ENCODE assay signal across 8 cellular contexts in genomic region chr6:151388997-151389639, GRCh38. TPM values are rescaled to one million over a fixed set of nuclear protein-coding genes. Genes with fewer than 3 reads are reported as not detected.
A peak's percentile ranks its signal among the peaks of the same experiment; 100 is the strongest.
DNase-seq lines count a peak whose midpoint lies in the region; ATAC-seq, FAIRE-seq and TF ChIP-seq lines count a peak whose summit lies in the region.

No MANE protein-coding gene starts in this region.

- intact Hi-C loops in posterior cingulate gyrus (cut with DNase I): no loop called here

- H3K36me3 ChIP-seq in HEK293 (ENCODE audit: control insufficient read depth in 2 of 2, insufficient read depth in 1 of 2, low read length in 2 of 2) (peaks cover 0 to 23% of the 10 kb centered on the region in 2 experiments; a peak in 1 of 3 replicates), adipocyte (ENCODE audit: control insufficient read depth, insufficient read depth, low read length, severe bottlenecking) (no peaks in the 10 kb centered on the region), liver (ENCODE audit: control insufficient read depth in 4 of 4, insufficient read depth in 3 of 4, low read depth in 1 of 4, low read length in 3 of 4) (peaks cover 0 to 3% (median 0%) of the 10 kb centered on the region in 4 donors), thymus (ENCODE audit: control insufficient read depth, insufficient read depth) (no peaks in the 10 kb centered on the region)

- CTCF ChIA-PET in A549 (lab: Yijun Ruan, JAX) (no interaction called here), HEK293 (lab: Yijun Ruan, JAX) (interaction anchor here (0.6 to 1.8 kb wide), 6 partner anchors 10 to 544 kb away, joined by 3 to 6 read pairs (median 3); no protein-coding TSS in a partner anchor)

- POLR2A ChIA-PET in A549 (lab: Yijun Ruan, JAX): interaction anchor here (1.1 to 1.9 kb wide), 3 partner anchors 9 to 63 kb away, joined by 3 to 19 read pairs (median 4); partner anchors contain the start of gene RMND1
- POLR2A ChIA-PET in HEK293 (lab: Yijun Ruan, JAX): interaction anchor here (0.8 to 2.9 kb wide), 14 partner anchors 11 to 524 kb away, joined by 3 to 22 read pairs (median 6); partner anchors contain the start of genes MTHFD1L and RMND1

- 41% methylated on average over 12 of the region's 12 CpGs for WGBS in A549 (ENCODE audit: missing lambda C conversion rate)
- whole genome bisulfite sequencing in liver: 34% methylated on average over 12 of the region's 12 CpGs
- WGBS in thymus: 42% methylated on average over 12 of the region's 12 CpGs

- no peak for TF ChIP-seq RAD21 in A549 (conservative IDR thresholded peaks at IDR 0.05 in 1 of 2, IDR thresholded peaks at IDR 0.05 in 1 of 2)
- no peak for TF ChIP-seq RAD21 in liver (IDR thresholded peaks at IDR 0.05)

- H3K9ac ChIP-seq in adipocyte (ENCODE audit: low read length) (peak overlapping the region; percentile 100), liver (ENCODE audit: low read depth in 1 of 2, low read length in 2 of 2) (peak overlapping the region; percentile 89 to 92)

- H3K27me3 ChIP-seq in adipocyte (replicated peaks; ENCODE audit: control insufficient read depth, insufficient read depth, low read length): no peaks in the 10 kb centered on the region
- H3K27me3 ChIP-seq in liver (ENCODE audit: control insufficient read depth in 4 of 4, insufficient read depth in 4 of 4, low read length in 3 of 4): no peaks in the 10 kb centered on the region
- H3K27me3 ChIP-seq in thymus (ENCODE audit: control insufficient read depth, insufficient read depth): no peaks in the 10 kb centered on the region

- H3K9me3 ChIP-seq in A549: no peaks in the 10 kb centered on the region
- no peaks in the 10 kb centered on the region for H3K9me3 ChIP-seq in HEK293 (ENCODE audit: control insufficient read depth, insufficient read depth, low read depth, low read length)
- H3K9me3 ChIP-seq in adipocyte (ENCODE audit: control insufficient read depth, low read length): no peaks in the 10 kb centered on the region
- no peaks in the 10 kb centered on the region for H3K9me3 ChIP-seq in liver (ENCODE audit: control insufficient read depth in 4 of 4, low read length in 3 of 4)
- H3K9me3 ChIP-seq in thymus (ENCODE audit: control insufficient read depth): no peaks in the 10 kb centered on the region

- DNase-seq in A549 (ENCODE audit: low read depth in 1 of 2, low spot score in 1 of 2): no peak
- DNase-seq in adipocyte (ENCODE audit: low read depth): no peak
- no peak for DNase-seq in H54 (ENCODE audit: insufficient read length, low spot score)
- no peak for DNase-seq in posterior cingulate gyrus
- no peak for DNase-seq in OCI-M1 (lab: John Stamatoyannopoulos, UW)

- H3K4me1 ChIP-seq in A549: peaks cover 33% of the 10 kb centered on the region
- H3K4me1 ChIP-seq in HEK293 (ENCODE audit: control insufficient read depth, insufficient read depth, low read length): peaks cover 6% of the 10 kb centered on the region
- peaks cover 44% of the 10 kb centered on the region for H3K4me1 ChIP-seq in adipocyte (ENCODE audit: control insufficient read depth, insufficient read depth, low read length)
- H3K4me1 ChIP-seq in liver (ENCODE audit: control insufficient read depth in 4 of 4, insufficient read depth in 4 of 4, low read length in 3 of 4): peaks cover 8 to 42% (median 33%) of the 10 kb centered on the region in 4 donors
- H3K4me1 ChIP-seq in thymus (ENCODE audit: control insufficient read depth, insufficient read depth, low read length): peaks cover 20% of the 10 kb centered on the region

- no peak for ATAC-seq in A549

- H3K27ac ChIP-seq in A549 (peak overlapping the region; percentile 100), HEK293 (ENCODE audit: extremely low read depth, low read depth, low read length) (peak overlapping the region; percentile 100), liver (ENCODE audit: low read depth in 1 of 2, low read length in 2 of 2) (peak overlapping the region; percentile 97 to 99), thymus (ENCODE audit: low read depth) (peak overlapping the region; percentile 99)

- FAIRE-seq in A549 (lab: Jason Lieb, UNC) (no peak), H54 (lab: Jason Lieb, UNC) (no peak)

- TF ChIP-seq EP300 in A549 (IDR thresholded peaks at IDR 0.05): no peak

- H3K4me3 ChIP-seq in A549 (peak overlapping the region; percentile 93), HEK293 (ENCODE audit: low read depth, low read length) (peak overlapping the region; percentile 97), adipocyte (ENCODE audit: low read length) (peak overlapping the region; percentile 93), liver (ENCODE audit: low read depth in 1 of 3, low read length in 3 of 3) (peak overlapping the region; percentile 58 to 100 (median 80)), thymus (ENCODE audit: low read length) (peak overlapping the region; percentile 99)

- TF ChIP-seq POLR2A in A549 (IDR thresholded peaks at IDR 0.05; ENCODE audit: low read length): no peak
- TF ChIP-seq POLR2A in H54 (IDR thresholded peaks at IDR 0.05; ENCODE audit: low read depth, low read length): no peak

- peak overlapping the region; percentile 91 for H3K4me2 ChIP-seq in A549

- no peak for TF ChIP-seq CTCF in A549 (IDR thresholded peaks at IDR 0.05)
- TF ChIP-seq CTCF in HEK293 (tag by site-specific recombination; IDR thresholded peaks at IDR 0.05): no peak
- TF ChIP-seq CTCF in liver (IDR thresholded peaks at IDR 0.05; ENCODE audit: low read depth, low read length, missing input control): no peak

TF ChIP-seq in A549, 52 proteins besides CTCF, POLR2A, EP300 and RAD21 (continues in another document):
- TF ChIP-seq, protein P1, sequence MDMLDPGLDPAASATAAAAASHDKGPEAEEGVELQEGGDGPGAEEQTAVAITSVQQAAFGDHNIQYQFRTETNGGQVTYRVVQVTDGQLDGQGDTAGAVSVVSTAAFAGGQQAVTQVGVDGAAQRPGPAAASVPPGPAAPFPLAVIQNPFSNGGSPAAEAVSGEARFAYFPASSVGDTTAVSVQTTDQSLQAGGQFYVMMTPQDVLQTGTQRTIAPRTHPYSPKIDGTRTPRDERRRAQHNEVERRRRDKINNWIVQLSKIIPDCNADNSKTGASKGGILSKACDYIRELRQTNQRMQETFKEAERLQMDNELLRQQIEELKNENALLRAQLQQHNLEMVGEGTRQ (IDR thresholded peaks at IDR 0.05): no peak
- TF ChIP-seq MYC (IDR thresholded peaks at IDR 0.05; ENCODE audit: borderline replicate concordance, low read length) (no peak), ZSCAN20 (CRISPR knock-in tag; IDR thresholded peaks at IDR 0.05) (no peak), ZC3H11A (IDR thresholded peaks at IDR 0.05) (no peak), RNF2 (IDR thresholded peaks at IDR 0.05; ENCODE audit: borderline replicate concordance, low read depth) (no peak), HOXB5 (CRISPR knock-in tag; IDR thresholded peaks at IDR 0.05) (no peak), GATA3 (IDR thresholded peaks at IDR 0.05; ENCODE audit: borderline replicate concordance) (no peak), HEYL (CRISPR knock-in tag; IDR thresholded peaks at IDR 0.05) (no peak), MAZ (IDR thresholded peaks at IDR 0.05; ENCODE audit: borderline replicate concordance, low read depth, low read length) (no peak)

TF ChIP-seq in HEK293, 187 proteins besides CTCF, POLR2A, EP300 and RAD21 (continues in another document):
- TF ChIP-seq ZNF747 (tag by site-specific recombination; IDR thresholded peaks at IDR 0.05): no peak

TF ChIP-seq in liver, 16 proteins besides CTCF, POLR2A, EP300 and RAD21 (continues in another document):
- TF ChIP-seq ATF3 (IDR thresholded peaks at IDR 0.05): no peak
- no peak for TF ChIP-seq TAF1 (conservative IDR thresholded peaks at IDR 0.05)
- TF ChIP-seq RXRA (IDR thresholded peaks at IDR 0.05): no peak
- no peak for TF ChIP-seq NR2F2 (IDR thresholded peaks at IDR 0.05)
- TF ChIP-seq HNF4A (conservative IDR thresholded peaks at IDR 0.05): no peak
- TF ChIP-seq HNF4G (IDR thresholded peaks at IDR 0.05): no peak
- TF ChIP-seq YY1 (IDR thresholded peaks at IDR 0.05): no peak
- no peak for TF ChIP-seq FOXA1 (IDR thresholded peaks at IDR 0.05)
- TF ChIP-seq MAX (IDR thresholded peaks at IDR 0.05): no peak
- TF ChIP-seq, protein P2, sequence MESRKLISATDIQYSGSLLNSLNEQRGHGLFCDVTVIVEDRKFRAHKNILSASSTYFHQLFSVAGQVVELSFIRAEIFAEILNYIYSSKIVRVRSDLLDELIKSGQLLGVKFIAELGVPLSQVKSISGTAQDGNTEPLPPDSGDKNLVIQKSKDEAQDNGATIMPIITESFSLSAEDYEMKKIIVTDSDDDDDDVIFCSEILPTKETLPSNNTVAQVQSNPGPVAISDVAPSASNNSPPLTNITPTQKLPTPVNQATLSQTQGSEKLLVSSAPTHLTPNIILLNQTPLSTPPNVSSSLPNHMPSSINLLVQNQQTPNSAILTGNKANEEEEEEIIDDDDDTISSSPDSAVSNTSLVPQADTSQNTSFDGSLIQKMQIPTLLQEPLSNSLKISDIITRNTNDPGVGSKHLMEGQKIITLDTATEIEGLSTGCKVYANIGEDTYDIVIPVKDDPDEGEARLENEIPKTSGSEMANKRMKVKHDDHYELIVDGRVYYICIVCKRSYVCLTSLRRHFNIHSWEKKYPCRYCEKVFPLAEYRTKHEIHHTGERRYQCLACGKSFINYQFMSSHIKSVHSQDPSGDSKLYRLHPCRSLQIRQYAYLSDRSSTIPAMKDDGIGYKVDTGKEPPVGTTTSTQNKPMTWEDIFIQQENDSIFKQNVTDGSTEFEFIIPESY (IDR thresholded peaks at IDR 0.05): no peak

RNA-seq across cellular contexts. Expression of gene ZBTB2, which starts 2.2 kb away (rescaled TPM):
- 15.3 and 17.3 TPM in 2 replicates for polyA plus RNA-seq in A549 (2011; rRNA removed)
- polyA plus RNA-seq in A549 (2012; cell fraction: cytosol; rRNA removed): 12.5 and 15.3 TPM in 2 replicates
- 6.9 and 7.4 TPM in 2 replicates for polyA plus RNA-seq in A549 (2012; cell fraction: nucleus; rRNA removed)
- 10.8 to 12.0 TPM (median 11.4 TPM) in 3 replicates for polyA plus RNA-seq in A549 (2017; fragmentation: RNase III; extraction: RNeasy Plus Mini Kit Qiagen cat#74134 plus additional on column Dnase treatment)
- polyA minus RNA-seq in A549 (2011; rRNA and poly(A)+ RNA removed): 21.6 and 23.6 TPM in 2 replicates
- 1 to 10 TPM; 2.5 to 4.2 TPM for total RNA-seq in liver
- 1 to 10 TPM; 2.9 to 3.2 TPM for polyA plus RNA-seq in liver
- 22.8 TPM for polyA plus RNA-seq in thymus
